In genomic region chr13:114279770-114280169, GRCh38 we compare ENCODE assay signal across 10 cellular contexts. TPM values are rescaled to one million over a fixed set of nuclear protein-coding genes. Genes with fewer than 3 reads are reported as not detected.
DNase-seq lines count a peak whose midpoint lies in the region; ATAC-seq, FAIRE-seq and TF ChIP-seq lines count a peak whose summit lies in the region.
"Had no signal": no experiment of that assay in that cellular context is flagged by ENCODE, and none has a peak within 500 bp of the region (broad histone marks: within the 10 kb centered on the region; RNA-seq: fewer than 3 reads in every experiment).

No MANE protein-coding gene starts in this region.

- no peak overlapping the region for H4K8ac ChIP-seq in H9 (replicated peaks; ENCODE audit: insufficient read length, low read depth, low read length)

- H3K36me3 ChIP-seq in mesodermal cell (ENCODE audit: control insufficient read depth, insufficient read depth, low read length): peaks cover 38% of the 10 kb centered on the region

- H3K4me1 ChIP-seq in A549: peaks cover 21% of the 10 kb centered on the region; the same call in 2 of the 3 replicates
- peaks cover 3% of the 10 kb centered on the region for H3K4me1 ChIP-seq in H9 (ENCODE audit: insufficient read depth, low read length)
- peaks cover 9% of the 10 kb centered on the region for H3K4me1 ChIP-seq in mesodermal cell (ENCODE audit: control insufficient read depth, insufficient read depth, low read length, poor library complexity, severe bottlenecking)

- peak overlapping the region; percentile 60 to 86 for H3K4me3 Mint-ChIP-seq in H9
- H3K4me3 Mint-ChIP-seq in activated CD8-positive, alpha-beta T cell treated with anti-CD3 and anti-CD28 coated beads for 36 hours: peak overlapping the region; percentile 77

- no peak overlapping the region for H3K14ac ChIP-seq in H9 (ENCODE audit: insufficient read depth, low read length)

- DNase-seq in A549 (ENCODE audit: low read depth in 1 of 2, low spot score in 1 of 2) (no peak), H9 (no peak), NCI-H1048 (lab: John Stamatoyannopoulos, UW) (no peak), NCI-H1105 (lab: John Stamatoyannopoulos, UW) (no peak), erythroblast (lab: John Stamatoyannopoulos, UW) (no peak)
- DNase-seq in activated CD8-positive, alpha-beta T cell treated with anti-CD3 and anti-CD28 coated beads for 36 hours: peak; percentile 14

- peak overlapping the region; percentile 36 to 98 (median 91); a peak in 5 of 7 replicates for H3K27ac Mint-ChIP-seq in H9
- peak overlapping the region; percentile 94 for H3K27ac Mint-ChIP-seq in activated CD8-positive, alpha-beta T cell treated with anti-CD3 and anti-CD28 coated beads for 36 hours

- H3K27ac ChIP-seq in A549 (peak overlapping the region; percentile 51 to 99; a peak in 4 of 6 replicates), H9 (ENCODE audit: insufficient read length, low read depth, low read length) (no peak overlapping the region), mesodermal cell (ENCODE audit: low read depth, low read length, severe bottlenecking) (peak overlapping the region; percentile 98)

- CTCF ChIA-PET in A549 (lab: Yijun Ruan, JAX): interaction anchor here (0.8 to 1.3 kb wide), 2 partner anchors 11 to 34 kb away, joined by 3 to 4 read pairs; no protein-coding TSS in a partner anchor
- CTCF ChIA-PET in activated CD8-positive, alpha-beta T cell treated with anti-CD3 and anti-CD28 coated beads for 36 hours (lab: Charles Lee): interaction anchor here (0.7 to 1.8 kb wide), 4 partner anchors 21 to 66 kb away, joined by 3 to 4 read pairs (median 3); no protein-coding TSS in a partner anchor

- H3K9me3 ChIP-seq in A549: no peaks in the 10 kb centered on the region
- H3K9me3 ChIP-seq in H9 (ENCODE audit: control insufficient read depth, low read depth, low read length): no peaks in the 10 kb centered on the region
- no peaks in the 10 kb centered on the region for H3K9me3 ChIP-seq in mesodermal cell (ENCODE audit: control insufficient read depth, low read length)
- H3K9me3 ChIP-seq: gastrocnemius medialis, neutrophil had no signal

- no peak overlapping the region for H2BK12ac ChIP-seq in H9 (ENCODE audit: insufficient read length, low read depth, low read length)

- peaks cover 5 to 49% (median 26%) of the 10 kb centered on the region in 3 experiments; a peak in 5 of 7 replicates for H3K36me3 Mint-ChIP-seq in H9 (ENCODE audit: insufficient read depth in 1 of 3, low read depth in 3 of 3)
- H3K36me3 Mint-ChIP-seq in activated CD8-positive, alpha-beta T cell treated with anti-CD3 and anti-CD28 coated beads for 36 hours (ENCODE audit: low read depth): peaks cover 42% of the 10 kb centered on the region

- no peaks in the 10 kb centered on the region for H3K27me3 ChIP-seq in H9 (ENCODE audit: insufficient read depth, low read length)
- H3K27me3 ChIP-seq: gastrocnemius medialis, neutrophil had no signal

- WGBS in A549 (ENCODE audit: missing lambda C conversion rate): 87% methylated on average over 2 of the region's 2 CpGs
- WGBS in H9 (ENCODE audit: extremely low coverage, insufficient read length, low lambda C conversion rate): no CpG with 5 or more reads among the region's 2 CpGs
- 94% methylated on average over 2 of the region's 2 CpGs for WGBS in mesodermal cell (ENCODE audit: insufficient coverage in 2 of 2), 2 experiments

- H3K9me3 Mint-ChIP-seq in H9: no peaks in the 10 kb centered on the region
- no peaks in the 10 kb centered on the region for H3K9me3 Mint-ChIP-seq in activated CD8-positive, alpha-beta T cell treated with anti-CD3 and anti-CD28 coated beads for 36 hours

- no peak overlapping the region for H4K5ac ChIP-seq in H9 (ENCODE audit: insufficient read length, low read depth, low read length)

- H3K79me1 ChIP-seq in H9 (ENCODE audit: insufficient read depth, low read depth, low read length, poor library complexity, severe bottlenecking): no peaks in the 10 kb centered on the region

- no peak overlapping the region for H4K91ac ChIP-seq in H9 (ENCODE audit: insufficient read length, low read depth, low read length)

- intact Hi-C loops in activated CD8-positive, alpha-beta T cell treated with anti-CD3 and anti-CD28 coated beads for 36 hours (cut with micrococcal nuclease): no loop called here

- no peak overlapping the region for H2BK20ac ChIP-seq in H9 (ENCODE audit: low read depth, low read length, poor library complexity, severe bottlenecking)

- H2AFZ ChIP-seq in H9 (ENCODE audit: low read length): no peak overlapping the region

- H3T11ph ChIP-seq in H9 (ENCODE audit: low read length): no peak overlapping the region

- FAIRE-seq in A549 (lab: Jason Lieb, UNC): no peak

- H3K9ac ChIP-seq in H9 (ENCODE audit: extremely low read depth, insufficient read length, low read length): no peak overlapping the region

- H3K4me2 ChIP-seq in A549 (peak overlapping the region; percentile 91; the same call in 2 of the 3 replicates), H9 (ENCODE audit: insufficient read depth, insufficient read length, low read length) (no peak overlapping the region)

- TF ChIP-seq EP300 in A549 (IDR thresholded peaks at IDR 0.05): no peak

- TF ChIP-seq POLR2A in A549 (IDR thresholded peaks at IDR 0.05; ENCODE audit: low read length): no peak
- no peak for TF ChIP-seq POLR2A in erythroblast (IDR thresholded peaks at IDR 0.05; ENCODE audit: low read length)

- POLR2A ChIA-PET in A549 (lab: Yijun Ruan, JAX): interaction anchor here (0.8 kb wide), 1 partner anchor 28 kb away, joined by 3 read pairs; no protein-coding TSS in a partner anchor
- POLR2A ChIA-PET in activated CD8-positive, alpha-beta T cell treated with anti-CD3 and anti-CD28 coated beads for 36 hours (lab: Charles Lee): interaction anchor here (0.8 to 3.4 kb wide), 2 partner anchors 12 to 44 kb away, joined by 4 to 19 read pairs; no protein-coding TSS in a partner anchor

- H2AK5ac ChIP-seq in H9 (ENCODE audit: insufficient read length, low read length): no peak overlapping the region

- no peak for TF ChIP-seq RAD21 in A549 (conservative IDR thresholded peaks at IDR 0.05 in 1 of 2, IDR thresholded peaks at IDR 0.05 in 1 of 2)

- H3K18ac ChIP-seq in H9 (ENCODE audit: insufficient read length, low read depth, low read length): no peak overlapping the region

- no peak overlapping the region for H2BK120ac ChIP-seq in H9 (ENCODE audit: low read depth, low read length, poor library complexity, severe bottlenecking)

- H3K4me3 ChIP-seq in A549 (no peak overlapping the region), mesodermal cell (ENCODE audit: extremely low read depth, insufficient read depth, low read length, poor library complexity, severe bottlenecking) (no peak overlapping the region)

- no peaks in the 10 kb centered on the region; the same call in 1 of the 2 replicates for H3K27me3 Mint-ChIP-seq in H9 (ENCODE audit: low read depth)
- no peaks in the 10 kb centered on the region for H3K27me3 Mint-ChIP-seq in activated CD8-positive, alpha-beta T cell treated with anti-CD3 and anti-CD28 coated beads for 36 hours

- no peak overlapping the region for H2BK5ac ChIP-seq in H9 (ENCODE audit: insufficient read length, low read length)

- TF ChIP-seq CTCF in A549 (IDR thresholded peaks at IDR 0.05) (no peak), H9 (conservative IDR thresholded peaks at IDR 0.05) (no peak)
- TF ChIP-seq CTCF in activated CD8-positive, alpha-beta T cell treated with anti-CD3 and anti-CD28 coated beads for 36 hours (IDR thresholded peaks at IDR 0.05): no peak

- H4K20me1 ChIP-seq in H9 (ENCODE audit: control insufficient read depth, insufficient read depth, insufficient read length): no peaks in the 10 kb centered on the region

- H3K4ac ChIP-seq in H9 (ENCODE audit: low read depth, low read length): no peak overlapping the region

- H3K56ac ChIP-seq in H9 (ENCODE audit: insufficient read length, low read depth, low read length): no peak overlapping the region

- peaks cover 4% of the 10 kb centered on the region; the same call in 1 of the 2 replicates for H3K79me2 ChIP-seq in H9 (ENCODE audit: insufficient read depth, low read length)

- no peak overlapping the region for H3K23ac ChIP-seq in H9 (ENCODE audit: insufficient read length, low read depth, low read length)

- no peak overlapping the region for H2BK15ac ChIP-seq in H9 (ENCODE audit: low read depth, low read length)

- H3K4me1 Mint-ChIP-seq in H9: peaks cover 13 to 18% of the 10 kb centered on the region in 2 experiments
- H3K4me1 Mint-ChIP-seq in activated CD8-positive, alpha-beta T cell treated with anti-CD3 and anti-CD28 coated beads for 36 hours (ENCODE audit: low read depth): peaks cover 39% of the 10 kb centered on the region

- H3K23me2 ChIP-seq in H9 (ENCODE audit: insufficient read length, low read depth, low read length, poor library complexity, severe bottlenecking): no peaks in the 10 kb centered on the region

- ATAC-seq in A549 (no peak), HG02623 (IDR thresholded peaks at IDR 0.05; ENCODE audit: unreplicated experiment) (no peak)
- ATAC-seq in activated CD8-positive, alpha-beta T cell treated with anti-CD3 and anti-CD28 coated beads for 36 hours: no peak
- ATAC-seq: gastrocnemius medialis had no signal

RNA-seq across cellular contexts. Expression of gene UPF3A, which starts 1.6 kb away (rescaled TPM):
- polyA plus RNA-seq in A549 (2011; rRNA removed) (39.9 and 51.0 TPM in 2 replicates), A549 (2017; fragmentation: RNase III; extraction: RNeasy Plus Mini Kit Qiagen cat#74134 plus additional on column Dnase treatment) (60.2 to 64.5 TPM (median 62.6 TPM) in 3 replicates)
- polyA plus RNA-seq in A549 (2012; cell fraction: cytosol; rRNA removed): 31.9 and 35.2 TPM in 2 replicates
- 38.2 and 41.5 TPM in 2 replicates for polyA plus RNA-seq in A549 (2012; cell fraction: nucleus; rRNA removed)
- 11.0 and 12.0 TPM in 2 replicates for polyA minus RNA-seq in A549 (2011; rRNA and poly(A)+ RNA removed)
- total RNA-seq in H9 (2021): 81.8 and 85.0 TPM in 2 replicates
- total RNA-seq in activated CD8-positive, alpha-beta T cell treated with anti-CD3 and anti-CD28 coated beads for 36 hours: 10 to 100 TPM; 36.7 TPM
- 69.7 TPM for polyA plus RNA-seq in mesodermal cell (2013, experiment 1 of 2)
- polyA plus RNA-seq in mesodermal cell (2013, experiment 2 of 2): 74.9 TPM

RNA-seq across cellular contexts. Expression of gene CHAMP1, which starts 34.5 kb away (rescaled TPM):
- 36.7 and 40.8 TPM in 2 replicates for polyA plus RNA-seq in A549 (2011; rRNA removed)
- polyA plus RNA-seq in A549 (2012; cell fraction: cytosol; rRNA removed): 21.7 and 24.3 TPM in 2 replicates
- 9.7 and 12.0 TPM in 2 replicates for polyA plus RNA-seq in A549 (2012; cell fraction: nucleus; rRNA removed)
- 18.0 to 19.7 TPM (median 18.7 TPM) in 3 replicates for polyA plus RNA-seq in A549 (2017; fragmentation: RNase III; extraction: RNeasy Plus Mini Kit Qiagen cat#74134 plus additional on column Dnase treatment)
- 8.2 and 9.5 TPM in 2 replicates for polyA minus RNA-seq in A549 (2011; rRNA and poly(A)+ RNA removed)
- 57.8 and 62.1 TPM in 2 replicates for total RNA-seq in H9 (2021)
- 10 to 100 TPM; 33.9 to 34.7 TPM for total RNA-seq in activated CD8-positive, alpha-beta T cell treated with anti-CD3 and anti-CD28 coated beads for 36 hours
- 25.3 TPM for polyA plus RNA-seq in mesodermal cell (2013, experiment 1 of 2)
- 27.1 TPM for polyA plus RNA-seq in mesodermal cell (2013, experiment 2 of 2)

RNA-seq across cellular contexts. Expression of gene CDC16, which starts 45.1 kb away (rescaled TPM):
- polyA plus RNA-seq in A549 (2011; rRNA removed) (79.7 and 85.0 TPM in 2 replicates), A549 (2017; fragmentation: RNase III; extraction: RNeasy Plus Mini Kit Qiagen cat#74134 plus additional on column Dnase treatment) (42.4 to 46.3 TPM (median 46.1 TPM) in 3 replicates)
- polyA plus RNA-seq in A549 (2012; cell fraction: cytosol; rRNA removed): 26.0 and 27.0 TPM in 2 replicates
- 21.7 and 29.7 TPM in 2 replicates for polyA plus RNA-seq in A549 (2012; cell fraction: nucleus; rRNA removed)
- 36.6 and 40.0 TPM in 2 replicates for polyA minus RNA-seq in A549 (2011; rRNA and poly(A)+ RNA removed)
- total RNA-seq in H9 (2021): 86.9 and 91.9 TPM in 2 replicates
- total RNA-seq in activated CD8-positive, alpha-beta T cell treated with anti-CD3 and anti-CD28 coated beads for 36 hours: 10 to 100 TPM; 72.5 to 76.0 TPM
- polyA plus RNA-seq in mesodermal cell (2013, experiment 1 of 2): 66.3 TPM
- polyA plus RNA-seq in mesodermal cell (2013, experiment 2 of 2): 57.1 TPM
